Comparison of ENCODE assay signal across 10 cellular contexts in genomic region chr5:43034591-43034968, GRCh38. TPM values are rescaled to one million over a fixed set of nuclear protein-coding genes. Genes with fewer than 3 reads are reported as not detected.
A peak's percentile ranks its signal among the peaks of the same experiment; 100 is the strongest.
DNase-seq lines count a peak whose midpoint lies in the region; ATAC-seq, FAIRE-seq and TF ChIP-seq lines count a peak whose summit lies in the region.
"Had no signal": no experiment of that assay in that cellular context is flagged by ENCODE, and none has a peak within 500 bp of the region (broad histone marks: within the 10 kb centered on the region; RNA-seq: fewer than 3 reads in every experiment).

No MANE protein-coding gene starts in this region.

- H3K27ac ChIP-seq in A673 (ENCODE audit: low read depth, low read length, poor library complexity, severe bottlenecking): no peak overlapping the region
- H3K27ac ChIP-seq in astrocyte (ENCODE audit: low read depth, low read length): peak overlapping the region; percentile 71
- H3K27ac ChIP-seq in lower lobe of right lung: no peak overlapping the region

- H3K4me3 Mint-ChIP-seq in astrocyte (ENCODE audit: unreplicated experiment): peak overlapping the region; percentile 6
- H3K4me3 Mint-ChIP-seq: activated T-cell treated with anti-CD3 and anti-CD28 coated beads, Interleukin-2, amount 50 U/mL, for 4 hours had no signal

- no peak for TF ChIP-seq CTCF in A673 (conservative IDR thresholded peaks at IDR 0.05; ENCODE audit: low read depth, low read length)
- TF ChIP-seq CTCF in astrocyte (IDR thresholded peaks at IDR 0.05; ENCODE audit: insufficient read depth, low read depth, low read length): no peak
- TF ChIP-seq CTCF in lower lobe of right lung (IDR thresholded peaks at IDR 0.05): no peak

- H3K4me1 ChIP-seq in A673 (ENCODE audit: insufficient read depth, low read length, poor library complexity, severe bottlenecking) (peaks cover 4% of the 10 kb centered on the region), astrocyte (ENCODE audit: insufficient read depth, low read length) (peaks cover 30% of the 10 kb centered on the region), lower lobe of right lung (peaks cover 22% of the 10 kb centered on the region)

- peak overlapping the region; percentile 89 for H2AFZ ChIP-seq in astrocyte (ENCODE audit: low read depth, low read length)

- H3K9me3 Mint-ChIP-seq in astrocyte (ENCODE audit: unreplicated experiment): peaks cover 21% of the 10 kb centered on the region
- H3K9me3 Mint-ChIP-seq: activated T-cell treated with anti-CD3 and anti-CD28 coated beads, Interleukin-2, amount 50 U/mL, for 4 hours had no signal

- no peaks in the 10 kb centered on the region for H3K36me3 ChIP-seq in A673 (ENCODE audit: insufficient read depth, low read length, poor library complexity, severe bottlenecking)
- H3K36me3 ChIP-seq in astrocyte (ENCODE audit: insufficient read depth, low read length): no peaks in the 10 kb centered on the region
- no peaks in the 10 kb centered on the region for H3K36me3 ChIP-seq in lower lobe of right lung

- H4K20me1 ChIP-seq in astrocyte (ENCODE audit: insufficient read depth, low read length): no peaks in the 10 kb centered on the region

- FAIRE-seq in H54 (lab: Jason Lieb, UNC) (peak; percentile 58), astrocyte (lab: Jason Lieb, UNC) (no peak)

- H3K36me3 Mint-ChIP-seq in astrocyte (ENCODE audit: low read depth, unreplicated experiment): peaks cover 14% of the 10 kb centered on the region

- peak overlapping the region; percentile 77 for H3K27ac Mint-ChIP-seq in astrocyte (ENCODE audit: unreplicated experiment)

- H3K9ac ChIP-seq in astrocyte (ENCODE audit: low read length): peak overlapping the region; percentile 73

- CTCF ChIA-PET in A673 (lab: Charles Lee): no interaction called here

- POLR2A ChIA-PET in A673 (lab: Charles Lee; ENCODE audit: low non-redundant PET): no interaction called here

- peaks cover 32% of the 10 kb centered on the region for H3K27me3 Mint-ChIP-seq in astrocyte (ENCODE audit: low read depth, unreplicated experiment)

- no peak for TF ChIP-seq POLR2A in H54 (IDR thresholded peaks at IDR 0.05; ENCODE audit: low read depth, low read length)

- peaks cover 13% of the 10 kb centered on the region for H3K4me1 Mint-ChIP-seq in astrocyte (ENCODE audit: low read depth, unreplicated experiment)

- H3K4me3 ChIP-seq in A673 (ENCODE audit: low read depth, low read length, poor library complexity, severe bottlenecking) (no peak overlapping the region), astrocyte (ENCODE audit: insufficient read depth, low read depth, low read length) (peak overlapping the region; percentile 45), lower lobe of right lung (no peak overlapping the region)

- BruUV-seq in A673 (replicated peaks; lab: Mats Ljungman, UMichigan): no TSS peak

- peak overlapping the region; percentile 80 for H3K4me2 ChIP-seq in astrocyte (ENCODE audit: low read length)

- DNase-seq in A673 (ENCODE audit: low spot score): peak; percentile 19
- no peak for DNase-seq in H54 (ENCODE audit: insufficient read length, low spot score)
- peak; percentile 77 for DNase-seq in astrocyte (ENCODE audit: low read depth)
- DNase-seq in lung microvascular endothelial cell (ENCODE audit: low read depth in 2 of 2): peak; percentile 68 to 83
- DNase-seq in stimulated activated CD4-positive, alpha-beta T cell treated with anti-CD3 and anti-CD28 coated beads, Interleukin-4, amount 100 ng/mL, for 1 hour: no peak
- no peak for DNase-seq in mucosa of gallbladder (ENCODE audit: low spot score)
- no peak for DNase-seq in lower lobe of right lung
- DNase-seq: activated T-cell treated with anti-CD3 and anti-CD28 coated beads, Interleukin-2, amount 50 U/mL, for 4 hours had no signal

- no peaks in the 10 kb centered on the region for H3K27me3 ChIP-seq in A673 (replicated peaks; ENCODE audit: insufficient read depth, low read depth, low read length, poor library complexity)
- no peaks in the 10 kb centered on the region for H3K27me3 ChIP-seq in astrocyte (ENCODE audit: insufficient read depth, low read length)
- H3K27me3 ChIP-seq in lower lobe of right lung (ENCODE audit: low read depth): peaks cover 30% of the 10 kb centered on the region

- intact Hi-C loops in A673 (cut with micrococcal nuclease; ENCODE audit: unreplicated experiment): no loop called here
- intact Hi-C loops in lower lobe of right lung (cut with DNase I): no loop called here

- H3K79me2 ChIP-seq in astrocyte (ENCODE audit: insufficient read depth, low read length): peaks cover 63% of the 10 kb centered on the region

- no peaks in the 10 kb centered on the region for H3K9me3 ChIP-seq in A673 (ENCODE audit: low read depth, low read length, poor library complexity, severe bottlenecking)
- no peaks in the 10 kb centered on the region for H3K9me3 ChIP-seq in astrocyte (ENCODE audit: insufficient read depth, low read depth, low read length)
- no peaks in the 10 kb centered on the region for H3K9me3 ChIP-seq in lower lobe of right lung

- ATAC-seq in HG02759 (IDR thresholded peaks at IDR 0.05; ENCODE audit: unreplicated experiment) (no peak), lower lobe of right lung (no peak)
- ATAC-seq: activated T-cell treated with anti-CD3 and anti-CD28 coated beads, Interleukin-2, amount 50 U/mL, for 4 hours; esophagus mucosa had no signal

RNA-seq across cellular contexts. Expression of gene ANXA2R, which starts 5.5 kb away (rescaled TPM):
- total RNA-seq in A673 (2021) (1.4 and 1.9 TPM in 2 replicates), astrocyte (0.50 and 0.77 TPM in 2 replicates), lung microvascular endothelial cell (6.5 and 7.2 TPM in 2 replicates), mucosa of gallbladder (2.8 TPM), lower lobe of right lung (4.4 TPM)

Comparison
In these comparisons a context has a peak if more than half of its experiments do, and no peak if none do; other contexts are left out.
1. DNase-seq: peak in A673 (single experiment), astrocyte (single experiment) and lung microvascular endothelial cell (2 of 2); none in H54 (single experiment), stimulated activated CD4-positive, alpha-beta T cell treated with anti-CD3 and anti-CD28 coated beads, Interleukin-4, amount 100 ng/mL, for 1 hour (single experiment), mucosa of gallbladder (single experiment) and lower lobe of right lung (single experiment).